1 cellular context compared by ENCODE assay signal in genomic region chr11:68048681-68049508, GRCh38.
A peak's percentile ranks its signal among the peaks of the same experiment; 100 is the strongest.
TF ChIP-seq lines count a peak whose summit lies in the region.

No MANE protein-coding gene starts in this region.

TF ChIP-seq in HepG2, 621 proteins besides CTCF, POLR2A, EP300 and RAD21:
- TF ChIP-seq HNRNPL (IDR thresholded peaks at IDR 0.05; ENCODE audit: low read depth, low read length) (peak; percentile 68; the same call in 1 of the 2 replicates), CENPBD1 (CRISPR knock-in tag; IDR thresholded peaks at IDR 0.05; ENCODE audit: borderline replicate concordance, low read depth) (no peak), AGO2 (optimal IDR thresholded peaks at IDR 0.05; ENCODE audit: low read depth, low read length) (peak; percentile 16), MED13 (CRISPR knock-in tag; IDR thresholded peaks at IDR 0.05) (no peak), RBFOX2 (IDR thresholded peaks at IDR 0.05; ENCODE audit: low read depth, low read length) (0 out of 2 replicates have a peak, but pooled peaks have one; percentile 23), MBD4 (IDR thresholded peaks at IDR 0.05; ENCODE audit: borderline replicate concordance, low read length) (no peak)
